ENCODE assay signal across 11 cellular contexts in genomic region chr17:40310882-40311391, GRCh38. TPM values are rescaled to one million over a fixed set of nuclear protein-coding genes. Genes with fewer than 3 reads are reported as not detected.
DNase-seq lines count a peak whose midpoint lies in the region; ATAC-seq and TF ChIP-seq lines count a peak whose summit lies in the region.
"Had no signal": no experiment of that assay in that cellular context is flagged by ENCODE, and none has a peak within 500 bp of the region (broad histone marks: within the 10 kb centered on the region; RNA-seq: fewer than 3 reads in every experiment).

No MANE protein-coding gene starts in this region.

- no peak overlapping the region for H3K14ac ChIP-seq in mesenchymal stem cell (ENCODE audit: low read length in 2 of 2)

- H3K36me3 ChIP-seq in mesenchymal stem cell (ENCODE audit: control insufficient read depth in 1 of 2, insufficient read depth in 2 of 2, low read depth in 1 of 2, low read length in 2 of 2) (no peaks in the 10 kb centered on the region), tibial artery (no peaks in the 10 kb centered on the region)

- H3K4me2 ChIP-seq in mesenchymal stem cell (ENCODE audit: low read length, poor library complexity, severe bottlenecking), result no peak overlapping the region

- peak overlapping the region in 1 of 2 experiments; percentile 7 for H2BK12ac ChIP-seq in mesenchymal stem cell (ENCODE audit: low read length in 2 of 2)

- 96% methylated on average over 7 of the region's 7 CpGs for WGBS in mesenchymal stem cell

- H3K9me3 ChIP-seq in mesenchymal stem cell (ENCODE audit: control insufficient read depth, low read length), result no peaks in the 10 kb centered on the region
- H3K9me3 ChIP-seq in tibial artery, result no peaks in the 10 kb centered on the region
- H3K9me3 ChIP-seq: mucosa of descending colon had no signal

- no peak overlapping the region for H2BK5ac ChIP-seq in mesenchymal stem cell (ENCODE audit: low read depth, low read length, poor library complexity, severe bottlenecking)

- TF ChIP-seq CTCF in tibial artery (IDR thresholded peaks at IDR 0.05), result no peak

- no peak overlapping the region for H2BK120ac ChIP-seq in mesenchymal stem cell (ENCODE audit: low read depth, low read length)

- H2BK15ac ChIP-seq in mesenchymal stem cell (ENCODE audit: low read depth, poor library complexity, severe bottlenecking), result no peak overlapping the region

- intact Hi-C loops in tibial artery (cut with DNase I; ENCODE audit: low total_unique reads), result no loop called here

- no peak overlapping the region for H2AFZ ChIP-seq in mesenchymal stem cell (ENCODE audit: low read depth, low read length)

- DNase-seq in DMS 273 (lab: John Stamatoyannopoulos, UW; ENCODE audit: unreplicated experiment) (peak; percentile 41), DMS 273 treated with DMSO at 0.1 percent for 48 hours (lab: John Stamatoyannopoulos, UW) (no peak), cerebellar cortex (ENCODE audit: low spot score) (peak; percentile 89), mesenchymal stem cell (no peak), tibial artery (no peak), Ammon's horn (ENCODE audit: low spot score) (no peak)

- ATAC-seq in GM19467 (IDR thresholded peaks at IDR 0.05; ENCODE audit: unreplicated experiment) (no peak), esophagus mucosa (no peak)
- ATAC-seq: mucosa of descending colon had no signal

- H3K79me1 ChIP-seq in mesenchymal stem cell (replicated peaks; ENCODE audit: low read length, poor library complexity, severe bottlenecking), result peaks cover 5% of the 10 kb centered on the region

- H3K4ac ChIP-seq in mesenchymal stem cell (ENCODE audit: low read depth in 1 of 2, low read length in 2 of 2), result no peak overlapping the region

- peaks cover 79% of the 10 kb centered on the region for H3K4me1 ChIP-seq in mesenchymal stem cell (ENCODE audit: control insufficient read depth, insufficient read depth, low read depth, low read length)
- peaks cover 0 to 93% (median 74%) of the 10 kb centered on the region in 4 donors for H3K4me1 ChIP-seq in tibial artery

- H3K23ac ChIP-seq in mesenchymal stem cell (ENCODE audit: low read length in 2 of 2), result no peak overlapping the region

- no peak overlapping the region for H4K8ac ChIP-seq in mesenchymal stem cell (ENCODE audit: low read length)

- no peak overlapping the region for H3K9ac ChIP-seq in mesenchymal stem cell (ENCODE audit: low read length)

- H2AK5ac ChIP-seq in mesenchymal stem cell (ENCODE audit: low read length, severe bottlenecking), result peak overlapping the region; percentile 72

- peak overlapping the region; percentile 11 for H3K27ac ChIP-seq in mesenchymal stem cell (ENCODE audit: low read length, poor library complexity, severe bottlenecking)
- peak overlapping the region; percentile 94 to 95 for H3K27ac ChIP-seq in tibial artery
- H3K27ac ChIP-seq: 22Rv1 had no signal

- no peaks in the 10 kb centered on the region for H3K27me3 ChIP-seq in mesenchymal stem cell (ENCODE audit: control insufficient read depth in 1 of 2, insufficient read depth in 1 of 2, low read length in 2 of 2)
- no peaks in the 10 kb centered on the region for H3K27me3 ChIP-seq in tibial artery

- H3K18ac ChIP-seq in mesenchymal stem cell (ENCODE audit: low read depth in 1 of 2, low read length in 2 of 2), result no peak overlapping the region

- no peak overlapping the region for H4K91ac ChIP-seq in mesenchymal stem cell (ENCODE audit: low read length)

- H3K4me3 ChIP-seq in mesenchymal stem cell (ENCODE audit: insufficient read depth in 1 of 2, low read depth in 1 of 2, low read length in 2 of 2) (no peak overlapping the region), tibial artery (no peak overlapping the region)
- H3K4me3 ChIP-seq: mucosa of descending colon had no signal

RNA-seq across cellular contexts. Expression of gene RARA, which starts 2.0 kb away (rescaled TPM):
- 32.6 TPM for polyA plus RNA-seq in mesenchymal stem cell (2013, experiment 1 of 2)
- polyA plus RNA-seq in mesenchymal stem cell (2013, experiment 2 of 2), result 32.1 TPM
- total RNA-seq in esophagus mucosa, result 8.2 TPM

RNA-seq across cellular contexts. Expression of gene CDC6, which starts 23.3 kb away (rescaled TPM):
- 8.5 TPM for polyA plus RNA-seq in mesenchymal stem cell (2013, experiment 1 of 2)
- polyA plus RNA-seq in mesenchymal stem cell (2013, experiment 2 of 2), result 9.1 TPM
- total RNA-seq in esophagus mucosa, result 12.8 TPM

RNA-seq across cellular contexts. Expression of gene GJD3, which starts 53.6 kb away (rescaled TPM):
- polyA plus RNA-seq in mesenchymal stem cell (2013, experiment 1 of 2), result 0.44 TPM
- polyA plus RNA-seq in mesenchymal stem cell (2013, experiment 2 of 2), result 0.29 TPM
- total RNA-seq in esophagus mucosa, result 0.28 TPM
- total RNA-seq: HT-29 had no signal

Comparison
In these comparisons a context has a peak if more than half of its experiments do, and no peak if none do; other contexts are left out.
1. DNase-seq: peak in DMS 273 (single experiment) and cerebellar cortex (single experiment); none in DMS 273 treated with DMSO at 0.1 percent for 48 hours (single experiment), mesenchymal stem cell (single experiment), tibial artery (0 of 2) and Ammon's horn (single experiment).